Comparison of ENCODE assay signal across 8 cellular contexts in genomic region chr14:23566782-23567185, GRCh38. TPM values are rescaled to one million over a fixed set of nuclear protein-coding genes. Genes with fewer than 3 reads are reported as not detected.
A peak's percentile ranks its signal among the peaks of the same experiment; 100 is the strongest.
DNase-seq lines count a peak whose midpoint lies in the region; ATAC-seq and TF ChIP-seq lines count a peak whose summit lies in the region.

No MANE protein-coding gene starts in this region.

- H3K27ac Mint-ChIP-seq in activated T-helper 17 cell treated with anti-CD3 and anti-CD28 coated beads, Interleukin-2, amount 50 U/mL, for 72 hours, result peak overlapping the region; percentile 98

- H3K27ac ChIP-seq in hepatocyte (peak overlapping the region; percentile 92), spleen (peak overlapping the region; percentile 74 to 94 (median 86))

- H3K4me3 ChIP-seq in hepatocyte (peak overlapping the region; percentile 74), spleen (peak overlapping the region; percentile 56 to 93 (median 67))

- WGBS in hepatocyte (ENCODE audit: low lambda C conversion rate, missing lambda C conversion rate), result 25% methylated on average over 5 of the region's 5 CpGs
- 16 to 29% (median 22%) methylated on average over 5 of the region's 5 CpGs for WGBS in spleen, 5 donors

- peak; percentile 14 for TF ChIP-seq CTCF in hepatocyte (IDR thresholded peaks at IDR 0.05; ENCODE audit: poor library complexity)
- TF ChIP-seq CTCF in spleen (IDR thresholded peaks at IDR 0.05 in 8 of 11, conservative IDR thresholded peaks at IDR 0.05 in 3 of 11), result no peak

- peak; percentile 32 for DNase-seq in EL
- no peak for DNase-seq in hepatocyte (ENCODE audit: low spot score)
- DNase-seq in spleen, result no peak
- DNase-seq in epidermal melanocyte (ENCODE audit: insufficient read length, low spot score), result no peak
- DNase-seq in erythroblast (lab: John Stamatoyannopoulos, UW), result no peak
- DNase-seq in T1000 (lab: John Stamatoyannopoulos, UW), result no peak

- H3K36me3 ChIP-seq in hepatocyte (replicated peaks; ENCODE audit: insufficient read depth, low read depth) (no peaks in the 10 kb centered on the region), spleen (peaks cover 0 to 45% (median 36%) of the 10 kb centered on the region in 6 donors)

- peak; percentile 6 for ATAC-seq in HG02571 (IDR thresholded peaks at IDR 0.05; ENCODE audit: unreplicated experiment)
- ATAC-seq in activated T-helper 17 cell treated with anti-CD3 and anti-CD28 coated beads, Interleukin-2, amount 50 U/mL, for 72 hours (replicated peaks), result no peak

- no peaks in the 10 kb centered on the region for H3K9me2 ChIP-seq in hepatocyte (replicated peaks; ENCODE audit: insufficient read depth)

- H2AFZ ChIP-seq in hepatocyte, result peak overlapping the region; percentile 75

- H3K4me1 ChIP-seq in hepatocyte (ENCODE audit: insufficient read depth) (peaks cover 16% of the 10 kb centered on the region), spleen (peaks cover 5 to 72% (median 35%) of the 10 kb centered on the region in 6 donors)

- H3K27me3 ChIP-seq in hepatocyte, result no peaks in the 10 kb centered on the region
- peaks cover 0 to 7% (median 0%) of the 10 kb centered on the region in 7 donors for H3K27me3 ChIP-seq in spleen (replicated peaks in 1 of 7)

- H4K20me1 ChIP-seq in hepatocyte (ENCODE audit: insufficient read depth, poor library complexity, severe bottlenecking), result no peaks in the 10 kb centered on the region

- H3K4me3 Mint-ChIP-seq in activated T-helper 17 cell treated with anti-CD3 and anti-CD28 coated beads, Interleukin-2, amount 50 U/mL, for 72 hours, result peak overlapping the region; percentile 98

- H3K4me2 ChIP-seq in hepatocyte, result peak overlapping the region; percentile 91

- intact Hi-C loops in spleen (cut with DNase I; ENCODE audit: low total_unique reads), result loop anchor here (10.0 kb wide), 1 partner anchor 242 kb away; the partner anchor contains the start of gene PABPN1

- peaks cover 13% of the 10 kb centered on the region for H3K79me2 ChIP-seq in hepatocyte

- H3K36me3 Mint-ChIP-seq in activated T-helper 17 cell treated with anti-CD3 and anti-CD28 coated beads, Interleukin-2, amount 50 U/mL, for 72 hours (ENCODE audit: low read depth), result peaks cover 59% of the 10 kb centered on the region

- peaks cover 22% of the 10 kb centered on the region for H3K4me1 Mint-ChIP-seq in activated T-helper 17 cell treated with anti-CD3 and anti-CD28 coated beads, Interleukin-2, amount 50 U/mL, for 72 hours

- H3K9me3 ChIP-seq in hepatocyte (ENCODE audit: low read depth) (no peaks in the 10 kb centered on the region), spleen (no peaks in the 10 kb centered on the region)

- H3K9me3 Mint-ChIP-seq in activated T-helper 17 cell treated with anti-CD3 and anti-CD28 coated beads, Interleukin-2, amount 50 U/mL, for 72 hours, result no peaks in the 10 kb centered on the region

- TF ChIP-seq POLR2A in spleen (IDR thresholded peaks at IDR 0.05), result no peak
- no peak for TF ChIP-seq POLR2A in erythroblast (IDR thresholded peaks at IDR 0.05; ENCODE audit: low read length)

- H3K27me3 Mint-ChIP-seq in activated T-helper 17 cell treated with anti-CD3 and anti-CD28 coated beads, Interleukin-2, amount 50 U/mL, for 72 hours, result no peaks in the 10 kb centered on the region

RNA-seq across cellular contexts. Expression of gene AP1G2, which starts 0.8 kb away (rescaled TPM):
- total RNA-seq in activated T-helper 17 cell treated with anti-CD3 and anti-CD28 coated beads, Interleukin-2, amount 50 U/mL, for 72 hours, result 100 to 1,000 TPM; 199 to 312 TPM
- total RNA-seq in hepatocyte, result 87.5 and 114 TPM in 2 replicates
- polyA plus RNA-seq in hepatocyte, result 191 and 282 TPM in 2 replicates
- total RNA-seq in spleen, result 100 to 1,000 TPM; 139 to 261 (median 193) TPM
- polyA plus RNA-seq in spleen, result 100 to 1,000 TPM; 126 to 267 (median 176) TPM

RNA-seq across cellular contexts. Expression of gene THTPA, which starts 10.7 kb away (rescaled TPM):
- 1 to 10 TPM; 7.3 to 8.7 TPM for total RNA-seq in activated T-helper 17 cell treated with anti-CD3 and anti-CD28 coated beads, Interleukin-2, amount 50 U/mL, for 72 hours
- total RNA-seq in hepatocyte (13.5 and 20.4 TPM in 2 replicates), spleen (10 to 100 TPM; 16.8 to 25.4 (median 18.6) TPM)
- polyA plus RNA-seq in hepatocyte (14.2 and 15.5 TPM in 2 replicates), spleen (10 to 100 TPM in 1 of 3 donors, 1 to 10 TPM in 2; 4.5 to 14.2 (median 8.9) TPM)

RNA-seq across cellular contexts. Expression of gene JPH4, which starts 11.8 kb away (rescaled TPM):
- total RNA-seq in activated T-helper 17 cell treated with anti-CD3 and anti-CD28 coated beads, Interleukin-2, amount 50 U/mL, for 72 hours, result not detected
- total RNA-seq in hepatocyte, result 2.3 and 2.7 TPM in 2 replicates
- 1.7 and 2.7 TPM in 2 replicates for polyA plus RNA-seq in hepatocyte
- total RNA-seq in spleen, result 10 to 100 TPM in 2 of 7 donors, 1 to 10 TPM in 5; 1.2 to 17.3 (median 5.8) TPM
- polyA plus RNA-seq in spleen, result under 1 TPM; 0.70 to 0.93 (median 0.93) TPM

RNA-seq across cellular contexts. Expression of gene ZFHX2, which starts 15.2 kb away (rescaled TPM):
- 1 to 10 TPM; 2.1 to 2.3 TPM for total RNA-seq in activated T-helper 17 cell treated with anti-CD3 and anti-CD28 coated beads, Interleukin-2, amount 50 U/mL, for 72 hours
- total RNA-seq in hepatocyte (0.28 and 1.4 TPM in 2 replicates), spleen (1 to 10 TPM in 5 of 7 donors, under 1 TPM in 2; 0.42 to 2.9 (median 1.5) TPM)
- polyA plus RNA-seq in hepatocyte (1.5 and 2.2 TPM in 2 replicates), spleen (under 1 TPM; 0.09 to 0.35 (median 0.11) TPM)
